ENCODE assay signal across 20 cellular contexts in genomic region chr14:104099096-104100041, GRCh38. TPM values are rescaled to one million over a fixed set of nuclear protein-coding genes. Genes with fewer than 3 reads are reported as not detected.
DNase-seq lines count a peak whose midpoint lies in the region; ATAC-seq, FAIRE-seq and TF ChIP-seq lines count a peak whose summit lies in the region.
"Had no signal": no experiment of that assay in that cellular context is flagged by ENCODE, and none has a peak within 500 bp of the region (broad histone marks: within the 10 kb centered on the region; RNA-seq: fewer than 3 reads in every experiment).

No MANE protein-coding gene starts in this region.

- H3K4me1 Mint-ChIP-seq in glutamatergic neuron (ENCODE audit: low read depth, unreplicated experiment) (no peaks in the 10 kb centered on the region), T-helper 17 cell (peaks cover 3% of the 10 kb centered on the region)

- peak; percentile 16 to 50 (median 42) for DNase-seq in right lobe of liver
- no peak for DNase-seq in HepG2 (ENCODE audit: low spot score)
- peak; percentile 16 for DNase-seq in glutamatergic neuron
- DNase-seq in osteoblast (ENCODE audit: insufficient read length, low spot score, missing footprints): peak; percentile 79
- DNase-seq in RCC 7860 (ENCODE audit: low spot score): no peak
- DNase-seq in T-helper 17 cell: no peak
- DNase-seq in NCI-H2081 (lab: John Stamatoyannopoulos, UW): no peak
- DNase-seq: AML-193, Calu3, HCEC 1CT, MG63, NCI-H1092 treated with DMSO at 0.1 percent for 48 hours, NCI-H1694 treated with DMSO at 0.1 percent for 48 hours, NCI-H446, PC-9 had no signal

- WGBS in right lobe of liver (ENCODE audit: insufficient coverage, low coverage, low lambda C conversion rate, missing lambda C conversion rate): no CpG with 5 or more reads among the region's 26 CpGs
- WGBS in HepG2 (ENCODE audit: low lambda C conversion rate): 0% methylated on average over 2 of the region's 26 CpGs

- H3K4me3 Mint-ChIP-seq in glutamatergic neuron (ENCODE audit: unreplicated experiment) (no peak overlapping the region), T-helper 17 cell (no peak overlapping the region)
- H3K4me3 Mint-ChIP-seq: CD4-positive, alpha-beta T cell had no signal

- CTCF ChIA-PET in HepG2 (lab: Yijun Ruan, JAX; ENCODE audit: low intra/inter-chr PET ratio, low total read pairs): no interaction called here

- peaks cover 0 to 8% (median 0%) of the 10 kb centered on the region in 4 donors for H3K36me3 ChIP-seq in right lobe of liver
- no peaks in the 10 kb centered on the region for H3K36me3 ChIP-seq in HepG2 (replicated peaks in 1 of 2; ENCODE audit: control insufficient read depth in 1 of 2, insufficient read depth in 2 of 2, low read length in 2 of 2)
- no peaks in the 10 kb centered on the region for H3K36me3 ChIP-seq in osteoblast (ENCODE audit: insufficient read depth, low read length)
- H3K36me3 ChIP-seq: MG63 had no signal

- H3K4me2 ChIP-seq in HepG2 (ENCODE audit: low read depth, low read length) (no peak overlapping the region), osteoblast (ENCODE audit: insufficient read depth, low read length) (no peak overlapping the region)
- H3K4me2 ChIP-seq: A549, PC-9 had no signal

- no peak for FAIRE-seq in HepG2 (lab: Jason Lieb, UNC)
- FAIRE-seq in RCC 7860 (lab: Jason Lieb, UNC): no peak
- FAIRE-seq: A549, GM12878, GM18507 had no signal

- peaks cover 3% of the 10 kb centered on the region for H3K27me3 Mint-ChIP-seq in glutamatergic neuron (ENCODE audit: unreplicated experiment)
- peaks cover 3% of the 10 kb centered on the region for H3K27me3 Mint-ChIP-seq in T-helper 17 cell

- H3K4me1 ChIP-seq in right lobe of liver (no peaks in the 10 kb centered on the region), HepG2 (ENCODE audit: insufficient read depth, low read length) (peaks cover 2% of the 10 kb centered on the region; the same call in 1 of the 2 replicates), osteoblast (ENCODE audit: insufficient read depth, low read length) (no peaks in the 10 kb centered on the region)

- no peaks in the 10 kb centered on the region for H3K79me2 ChIP-seq in HepG2 (ENCODE audit: insufficient read depth, low read length)
- H3K79me2 ChIP-seq in osteoblast (ENCODE audit: insufficient read depth, low read length): no peaks in the 10 kb centered on the region

- TF ChIP-seq CTCF in right lobe of liver (IDR thresholded peaks at IDR 0.05): no peak
- no peak for TF ChIP-seq CTCF in HepG2 (CRISPR knock-in tag; IDR thresholded peaks at IDR 0.05)
- no peak for TF ChIP-seq CTCF in glutamatergic neuron (IDR thresholded peaks at IDR 0.05; ENCODE audit: partially characterized antibody, unreplicated experiment)
- TF ChIP-seq CTCF in osteoblast (IDR thresholded peaks at IDR 0.05; ENCODE audit: extremely low read depth, low read depth, low read length): no peak

- H2AFZ ChIP-seq in HepG2 (ENCODE audit: low read length) (no peak overlapping the region), osteoblast (ENCODE audit: low read length) (no peak overlapping the region)
- H2AFZ ChIP-seq: PC-9 had no signal

- H4K20me1 ChIP-seq in HepG2 (ENCODE audit: insufficient read depth, low read length) (no peaks in the 10 kb centered on the region; the same call in 1 of the 2 replicates), osteoblast (ENCODE audit: insufficient read depth, low read length) (no peaks in the 10 kb centered on the region)

- H3K4me3 ChIP-seq in right lobe of liver: no peak overlapping the region
- no peak overlapping the region for H3K4me3 ChIP-seq in HepG2 (replicated peaks in 1 of 3; ENCODE audit: insufficient read depth in 1 of 3, low read depth in 2 of 3, low read length in 3 of 3)
- no peak overlapping the region for H3K4me3 ChIP-seq in osteoblast (ENCODE audit: insufficient read depth, low read length)
- H3K4me3 ChIP-seq: A549, GM12878, MG63, PC-9 had no signal

- H3K9me3 Mint-ChIP-seq in glutamatergic neuron (ENCODE audit: unreplicated experiment): no peaks in the 10 kb centered on the region
- H3K9me3 Mint-ChIP-seq: CD4-positive, alpha-beta T cell had no signal

- TF ChIP-seq POLR2A in right lobe of liver (IDR thresholded peaks at IDR 0.05) (no peak), HepG2 (IDR thresholded peaks at IDR 0.05; ENCODE audit: insufficient read depth in 1 of 2, low read depth in 2 of 2, low read length in 2 of 2) (no peak)

- no peak overlapping the region for H3K27ac ChIP-seq in right lobe of liver
- H3K27ac ChIP-seq in HepG2 (ENCODE audit: extremely low read length, insufficient read depth, low read length): no peak overlapping the region
- no peak overlapping the region for H3K27ac ChIP-seq in osteoblast (ENCODE audit: low read depth, low read length)
- H3K27ac ChIP-seq: A549, PC-9 had no signal

- POLR2A ChIA-PET in HepG2 (lab: Yijun Ruan, JAX): no interaction called here

- intact Hi-C loops in right lobe of liver (cut with DNase I): no loop called here
- intact Hi-C loops in HepG2 (cut with micrococcal nuclease; ENCODE audit: unreplicated experiment): no loop called here

- H3K9me3 ChIP-seq in right lobe of liver: no peaks in the 10 kb centered on the region
- no peaks in the 10 kb centered on the region for H3K9me3 ChIP-seq in HepG2 (ENCODE audit: low read length)
- no peaks in the 10 kb centered on the region for H3K9me3 ChIP-seq in osteoblast (ENCODE audit: low read depth, low read length)
- no peaks in the 10 kb centered on the region for H3K9me3 ChIP-seq in T-helper 17 cell (ENCODE audit: control insufficient read depth, low read length, poor library complexity, severe bottlenecking)
- H3K9me3 ChIP-seq: A549, MG63 had no signal

- ATAC-seq in right lobe of liver: no peak
- no peak for ATAC-seq in HepG2
- ATAC-seq in T-helper 17 cell: no peak
- no peak for ATAC-seq in GM21717 (IDR thresholded peaks at IDR 0.05; ENCODE audit: unreplicated experiment)
- ATAC-seq: A549, GM12878 had no signal

- H3K27me3 ChIP-seq in right lobe of liver (no peaks in the 10 kb centered on the region), HepG2 (ENCODE audit: control insufficient read depth in 1 of 2, insufficient read depth in 2 of 2, low read length in 2 of 2) (peaks cover 10 to 46% of the 10 kb centered on the region in 2 experiments), osteoblast (ENCODE audit: insufficient read depth, low read length) (no peaks in the 10 kb centered on the region)
- H3K27me3 ChIP-seq: MG63 had no signal

- H3K27ac Mint-ChIP-seq in glutamatergic neuron (ENCODE audit: unreplicated experiment) (no peak overlapping the region), T-helper 17 cell (no peak overlapping the region)
- H3K27ac Mint-ChIP-seq: CD4-positive, alpha-beta T cell had no signal

- no peaks in the 10 kb centered on the region for H3K36me3 Mint-ChIP-seq in glutamatergic neuron (ENCODE audit: unreplicated experiment)
- H3K36me3 Mint-ChIP-seq in T-helper 17 cell (ENCODE audit: low read depth): no peaks in the 10 kb centered on the region

- in situ Hi-C loops in HepG2 (cut with HindIII; ENCODE audit: extremely low pct_ligation_motif_present, low pct_unique_long_range_greater_than_20kb): loop anchor here (5.0 kb wide), 1 partner anchor 33 kb away; no protein-coding TSS in a partner anchor

- no TSS peak for BruUV-seq in HepG2 (replicated peaks; lab: Mats Ljungman, UMichigan)

- no peak for TF ChIP-seq RAD21 in HepG2 (CRISPR knock-in tag; IDR thresholded peaks at IDR 0.05)

- no peak overlapping the region for H3K9ac ChIP-seq in HepG2 (ENCODE audit: insufficient read depth, low read depth, low read length)

- TF ChIP-seq EP300 in HepG2 (IDR thresholded peaks at IDR 0.05; ENCODE audit: low read depth in 2 of 2, low read length in 2 of 2) (no peak), HepG2 (CRISPR knock-in tag; IDR thresholded peaks at IDR 0.05; ENCODE audit: borderline replicate concordance) (no peak)

RNA-seq across cellular contexts. Expression of gene ASPG, which starts 13.9 kb away (rescaled TPM):
- total RNA-seq in right lobe of liver: 100 to 1,000 TPM in 3 of 6 experiments, 10 to 100 TPM in 3; 37.3 to 232 (median 110) TPM
- not detected in 2 replicates for total RNA-seq in HepG2 (2016; rRNA removed; fragmentation: Illumina TruSeq; extraction: Trizol)
- total RNA-seq in HepG2 (2016; cell fraction: cytosol; rRNA removed; fragmentation: Illumina TruSeq; extraction: Trizol; ENCODE audit: low read depth): not detected in 2 replicates
- total RNA-seq in HepG2 (2016; cell fraction: insoluble cytoplasmic fraction; rRNA removed; fragmentation: Illumina TruSeq; extraction: Trizol): not detected in 2 replicates
- total RNA-seq in HepG2 (2016; cell fraction: membrane; rRNA removed; fragmentation: Illumina TruSeq; extraction: Trizol): not detected in 2 replicates
- not detected in 2 replicates for total RNA-seq in HepG2 (2016; cell fraction: nucleus; rRNA removed; fragmentation: Illumina TruSeq; extraction: Trizol)
- not detected in 2 replicates for polyA plus RNA-seq in HepG2 (2011; rRNA removed)
- not detected in 2 replicates for polyA plus RNA-seq in HepG2 (2011; cell fraction: cytosol; rRNA removed)
- not detected in 2 replicates for polyA plus RNA-seq in HepG2 (2011; cell fraction: nucleus; rRNA removed)
- not detected in 2 replicates for polyA plus RNA-seq in HepG2 (2012)
- not detected in 2 replicates for polyA plus RNA-seq in HepG2 (2016; cell fraction: cytosol; fragmentation: Illumina TruSeq; extraction: Trizol; ENCODE audit: low read depth)
- polyA plus RNA-seq in HepG2 (2016; cell fraction: insoluble cytoplasmic fraction; fragmentation: Illumina TruSeq; extraction: Trizol; ENCODE audit: low read depth): not detected in 2 replicates
- not detected in 2 replicates for polyA plus RNA-seq in HepG2 (2016; cell fraction: membrane; fragmentation: Illumina TruSeq; extraction: Trizol; ENCODE audit: low read depth)
- not detected in 2 replicates for polyA plus RNA-seq in HepG2 (2016; cell fraction: nucleus; fragmentation: Illumina TruSeq; extraction: Trizol; ENCODE audit: insufficient read depth, low read depth)
- 0.37 TPM in 1 of 2 replicates, not detected in the other for polyA minus RNA-seq in HepG2 (2011; rRNA and poly(A)+ RNA removed; ENCODE audit: low replicate concordance)
- not detected in 2 replicates for polyA minus RNA-seq in HepG2 (2011; cell fraction: cytosol; rRNA and poly(A)+ RNA removed)
- not detected in 2 replicates for polyA minus RNA-seq in HepG2 (2011; cell fraction: nucleus; rRNA and poly(A)+ RNA removed)
- not detected for total RNA-seq in glutamatergic neuron (ENCODE audit: unreplicated experiment)
- total RNA-seq in osteoblast: under 0.01 TPM in 1 of 2 replicates, not detected in the other
- total RNA-seq in T-helper 17 cell: not detected
- total RNA-seq: Calu3; CD4-positive, alpha-beta T cell; GM12878; PC-9 had no signal
- polyA plus RNA-seq: A549, GM12878 had no signal

RNA-seq across cellular contexts. Expression of gene KIF26A, which starts 39.0 kb away (rescaled TPM):
- total RNA-seq in right lobe of liver (1 to 10 TPM in 4 of 6 experiments, under 1 TPM in 2; 0.79 to 1.5 (median 1.1) TPM), HepG2 (2016; rRNA removed; fragmentation: Illumina TruSeq; extraction: Trizol) (not detected in 2 replicates), glutamatergic neuron (ENCODE audit: unreplicated experiment) (5.9 TPM), osteoblast (not detected in 2 replicates), T-helper 17 cell (1 to 10 TPM; 3.9 to 4.7 TPM)
- total RNA-seq in HepG2 (2016; cell fraction: cytosol; rRNA removed; fragmentation: Illumina TruSeq; extraction: Trizol; ENCODE audit: low read depth): not detected in 2 replicates
- total RNA-seq in HepG2 (2016; cell fraction: insoluble cytoplasmic fraction; rRNA removed; fragmentation: Illumina TruSeq; extraction: Trizol): not detected in 2 replicates
- not detected in 2 replicates for total RNA-seq in HepG2 (2016; cell fraction: membrane; rRNA removed; fragmentation: Illumina TruSeq; extraction: Trizol)
- total RNA-seq in HepG2 (2016; cell fraction: nucleus; rRNA removed; fragmentation: Illumina TruSeq; extraction: Trizol): not detected in 2 replicates
- polyA plus RNA-seq in HepG2 (2011; rRNA removed): not detected in 2 replicates
- polyA plus RNA-seq in HepG2 (2011; cell fraction: cytosol; rRNA removed): not detected in 2 replicates
- polyA plus RNA-seq in HepG2 (2011; cell fraction: nucleus; rRNA removed): not detected in 2 replicates
- not detected in 2 replicates for polyA plus RNA-seq in HepG2 (2012)
- not detected in 2 replicates for polyA plus RNA-seq in HepG2 (2016; cell fraction: cytosol; fragmentation: Illumina TruSeq; extraction: Trizol; ENCODE audit: low read depth)
- polyA plus RNA-seq in HepG2 (2016; cell fraction: insoluble cytoplasmic fraction; fragmentation: Illumina TruSeq; extraction: Trizol; ENCODE audit: low read depth): not detected in 2 replicates
- polyA plus RNA-seq in HepG2 (2016; cell fraction: membrane; fragmentation: Illumina TruSeq; extraction: Trizol; ENCODE audit: low read depth): not detected in 2 replicates
- polyA plus RNA-seq in HepG2 (2016; cell fraction: nucleus; fragmentation: Illumina TruSeq; extraction: Trizol; ENCODE audit: insufficient read depth, low read depth): not detected in 2 replicates
- 0.02 and 12.4 TPM in 2 replicates for polyA minus RNA-seq in HepG2 (2011; rRNA and poly(A)+ RNA removed; ENCODE audit: low replicate concordance)
- 0.18 and 0.30 TPM in 2 replicates for polyA minus RNA-seq in HepG2 (2011; cell fraction: cytosol; rRNA and poly(A)+ RNA removed)
- 0.13 TPM in 1 of 2 replicates, not detected in the other for polyA minus RNA-seq in HepG2 (2011; cell fraction: nucleus; rRNA and poly(A)+ RNA removed)
- polyA plus RNA-seq: GM12878 had no signal

Comparison
In these comparisons a context has a peak if more than half of its experiments do, and no peak if none do; other contexts are left out.
1. DNase-seq: peak in right lobe of liver (3 of 3), glutamatergic neuron (single experiment) and osteoblast (single experiment); none in HepG2 (single experiment), RCC 7860 (single experiment), T-helper 17 cell (0 of 3) and NCI-H2081 (0 of 2).
2. RNA of gene ASPG, which starts 13.9 kb away (total RNA-seq): 37.3 to 232 TPM in right lobe of liver; not detected in HepG2, not detected in glutamatergic neuron (single experiment), under 0.01 TPM in osteoblast and not detected in T-helper 17 cell; every median in the first group is over 10 times any median in the second.